Comparison of ENCODE assay signal across 8 cellular contexts in genomic region chr7:157138424-157139141, GRCh38. TPM values are rescaled to one million over a fixed set of nuclear protein-coding genes. Genes with fewer than 3 reads are reported as not detected.
A peak's percentile ranks its signal among the peaks of the same experiment; 100 is the strongest.
DNase-seq lines count a peak whose midpoint lies in the region; ATAC-seq and TF ChIP-seq lines count a peak whose summit lies in the region.

Gene UBE3C (plus strand): TSS chr7:157138926. CDS start chr7:157139273, 347 bp downstream.

- in situ Hi-C loops in T47D (cut with HindIII; ENCODE audit: low pct_unique_long_range_greater_than_20kb, low sequenced_read_pairs): no loop called here

- CTCF ChIA-PET in A673 (lab: Charles Lee): no interaction called here

- H3K36me3 ChIP-seq in A673 (ENCODE audit: insufficient read depth, low read length, poor library complexity, severe bottlenecking) (peaks cover 10% of the 10 kb centered on the region), iPS-20b (ENCODE audit: insufficient read depth, low read depth, low read length) (peaks cover 33% of the 10 kb centered on the region)

- peak; percentile 56 for ATAC-seq in GM18870 (IDR thresholded peaks at IDR 0.05; ENCODE audit: unreplicated experiment)
- ATAC-seq in HG03108 (IDR thresholded peaks at IDR 0.05; ENCODE audit: unreplicated experiment): peak; percentile 84

- BruUV-seq in A673 (replicated peaks; lab: Mats Ljungman, UMichigan): no TSS peak

- intact Hi-C loops in A673 (cut with micrococcal nuclease; ENCODE audit: unreplicated experiment): no loop called here

- peak within 1 kb of the TSS; percentile 90 for H3K9ac ChIP-seq in iPS-20b (ENCODE audit: low read depth, low read length)

- H3K27me3 ChIP-seq in A673 (replicated peaks; ENCODE audit: insufficient read depth, low read depth, low read length, poor library complexity) (no peaks in the 10 kb centered on the region), iPS-20b (ENCODE audit: insufficient read depth, low read length) (no peaks in the 10 kb centered on the region)

- H3K27ac ChIP-seq in A673 (ENCODE audit: low read depth, low read length, poor library complexity, severe bottlenecking): peak within 1 kb of the TSS; percentile 96
- peak within 1 kb of the TSS; percentile 96 for H3K27ac ChIP-seq in VCaP
- peak within 1 kb of the TSS; percentile 57 for H3K27ac ChIP-seq in iPS-20b (ENCODE audit: low read length)
- H3K27ac ChIP-seq in skin epidermis: peak within 1 kb of the TSS; percentile 71 to 99 (median 91)

- H3K4me3 ChIP-seq in A673 (ENCODE audit: low read depth, low read length, poor library complexity, severe bottlenecking) (peak within 1 kb of the TSS; percentile 71), iPS-20b (ENCODE audit: low read length) (peak within 1 kb of the TSS; percentile 81), skin epidermis (peak within 1 kb of the TSS; percentile 61 to 92 (median 81))

- H3K9me3 ChIP-seq in A673 (ENCODE audit: low read depth, low read length, poor library complexity, severe bottlenecking): no peaks in the 10 kb centered on the region
- H3K9me3 ChIP-seq in iPS-20b (ENCODE audit: insufficient read depth, low read depth, low read length): no peaks in the 10 kb centered on the region

- peak; percentile 93 for DNase-seq in A673 (ENCODE audit: low spot score)
- DNase-seq in NCI-H2196 treated with DMSO at 0.1 percent for 48 hours (lab: John Stamatoyannopoulos, UW; ENCODE audit: unreplicated experiment): peak; percentile 73
- peak; percentile 91 to 98 for DNase-seq in T47D (ENCODE audit: low read depth in 1 of 2, low spot score in 1 of 2)

- TF ChIP-seq CTCF in A673 (conservative IDR thresholded peaks at IDR 0.05; ENCODE audit: low read depth, low read length) (no peak), VCaP (conservative IDR thresholded peaks at IDR 0.05) (no peak; the same call in 1 of the 2 replicates)

- POLR2A ChIA-PET in A673 (lab: Charles Lee; ENCODE audit: low non-redundant PET): interaction anchor here (0.6 kb wide), 1 partner anchor 17 kb away, joined by 5 read pairs; no protein-coding TSS in a partner anchor

- peaks cover 14% of the 10 kb centered on the region for H3K4me1 ChIP-seq in A673 (ENCODE audit: insufficient read depth, low read length, poor library complexity, severe bottlenecking)
- peaks cover 9% of the 10 kb centered on the region; the same call in 1 of the 2 replicates for H3K4me1 ChIP-seq in iPS-20b (ENCODE audit: insufficient read depth, low read length)

RNA-seq across cellular contexts. Expression of gene UBE3C, which starts in this region (rescaled TPM):
- 66.4 and 77.9 TPM in 2 replicates for total RNA-seq in A673 (2021)

Comparison
In these comparisons a context has a peak if more than half of its experiments do, and no peak if none do; other contexts are left out.
1. Peak in every context shown above with its lines: DNase-seq, ATAC-seq, H3K4me3 ChIP-seq and H3K27ac ChIP-seq.